In the genomic region with DNA sequence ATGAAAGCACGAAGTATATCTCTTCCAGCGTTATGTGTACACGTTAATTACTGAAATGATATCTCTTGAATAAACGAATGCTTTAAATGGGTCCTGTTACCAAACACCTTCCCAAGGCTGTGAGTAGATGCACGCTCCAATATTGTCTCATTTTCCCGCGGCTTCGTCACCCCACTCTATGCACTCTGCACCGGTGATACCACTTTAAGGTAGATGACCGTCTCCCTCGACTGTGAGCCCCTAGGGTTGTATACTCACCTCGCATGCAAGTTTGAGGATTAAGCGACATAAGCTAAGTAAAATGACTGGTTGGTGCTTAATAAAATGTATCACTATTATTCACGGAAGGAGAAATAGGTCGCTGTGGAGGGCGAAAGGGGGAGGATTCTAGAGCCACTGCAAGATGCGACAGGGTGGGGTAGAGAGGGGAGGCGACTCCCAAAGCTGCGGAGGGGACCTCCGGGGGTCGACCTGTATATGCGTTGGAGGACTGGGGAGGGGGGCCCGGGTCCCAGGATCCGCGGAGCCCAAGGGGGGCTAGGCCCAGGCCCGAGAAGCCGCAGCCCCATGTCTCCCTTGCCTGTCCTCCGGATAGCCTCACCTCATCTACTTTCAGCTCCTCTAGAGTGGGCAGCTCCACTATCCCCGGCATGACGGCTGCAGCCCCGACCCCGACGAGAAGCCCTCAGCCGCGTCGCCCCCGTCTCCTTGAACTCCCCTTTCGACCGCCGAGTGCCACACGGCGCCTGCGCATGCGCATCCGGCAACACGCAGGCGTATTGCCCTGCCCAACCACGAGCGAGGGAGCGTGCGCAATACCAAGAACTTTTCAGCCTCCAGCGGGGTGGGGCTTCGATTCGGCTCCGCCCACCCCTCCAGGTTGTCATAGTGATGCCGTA, we compare ENCODE assay signal across 8 cellular contexts. TPM values are rescaled to one million over a fixed set of nuclear protein-coding genes. Genes with fewer than 3 reads are reported as not detected.
DNase-seq lines count a peak whose midpoint lies in the region; ATAC-seq and TF ChIP-seq lines count a peak whose summit lies in the region.

Gene MORN5 (plus strand): TSS at position 883 of the 899 bp plus-strand sequence. CDS start 65 bp downstream, outside the sequence.
Gene NDUFA8 (minus strand): TSS at position 754 of the 899 bp plus-strand sequence. CDS start 102 bp downstream, at position 652.

- peak within 1 kb of the TSS; percentile 95 for H3K4me3 ChIP-seq in fibroblast of mammary gland (ENCODE audit: control insufficient read depth, low read depth, low read length)
- peak within 1 kb of the TSS; percentile 74 for H3K4me3 ChIP-seq in naive thymus-derived CD4-positive, alpha-beta T cell (ENCODE audit: low read length)

- peak; percentile 98 for ATAC-seq in activated T-helper 17 cell treated with anti-CD3 and anti-CD28 coated beads, Interleukin-2, amount 50 U/mL, for 72 hours (replicated peaks)
- ATAC-seq in naive thymus-derived CD4-positive, alpha-beta T cell = peak; percentile 98
- peak; percentile 98 for ATAC-seq in stimulated activated memory B cell treated with anti-CD40 and anti-IgM and Interleukin-4, amounts not matched to agents 10 μg/mL and 1 μg/mL and 100 μg/mL, for 72 hours

- peak within 1 kb of the TSS; percentile 88 for H3K27ac ChIP-seq in naive thymus-derived CD4-positive, alpha-beta T cell (ENCODE audit: low read depth, low read length)

- peaks cover 22% of the 10 kb centered on the region for H3K4me1 Mint-ChIP-seq in activated T-helper 17 cell treated with anti-CD3 and anti-CD28 coated beads, Interleukin-2, amount 50 U/mL, for 72 hours
- peaks cover 23 to 51% (median 47%) of the 10 kb centered on the region in 7 donors for H3K4me1 Mint-ChIP-seq in naive thymus-derived CD4-positive, alpha-beta T cell
- H3K4me1 Mint-ChIP-seq in stimulated activated memory B cell treated with anti-CD40 and anti-IgM and Interleukin-4, amounts not matched to agents 10 μg/mL and 1 μg/mL and 100 μg/mL, for 72 hours = peaks cover 33% of the 10 kb centered on the region

- peaks cover 7% of the 10 kb centered on the region in 2 donors for H3K4me1 ChIP-seq in naive thymus-derived CD4-positive, alpha-beta T cell (ENCODE audit: control insufficient read depth in 2 of 2, insufficient read depth in 2 of 2, low read length in 2 of 2)

- TF ChIP-seq CTCF in fibroblast of mammary gland (conservative IDR thresholded peaks at IDR 0.05; ENCODE audit: control insufficient read depth, insufficient read depth, low read depth, low read length) = no peak

- H3K27ac Mint-ChIP-seq in activated T-helper 17 cell treated with anti-CD3 and anti-CD28 coated beads, Interleukin-2, amount 50 U/mL, for 72 hours = peak within 1 kb of the TSS; percentile 92
- peak within 1 kb of the TSS; percentile 90 to 99 (median 96) for H3K27ac Mint-ChIP-seq in naive thymus-derived CD4-positive, alpha-beta T cell
- peak within 1 kb of the TSS; percentile 92 for H3K27ac Mint-ChIP-seq in stimulated activated memory B cell treated with anti-CD40 and anti-IgM and Interleukin-4, amounts not matched to agents 10 μg/mL and 1 μg/mL and 100 μg/mL, for 72 hours

- peaks cover 12% of the 10 kb centered on the region for H3K27me3 Mint-ChIP-seq in activated T-helper 17 cell treated with anti-CD3 and anti-CD28 coated beads, Interleukin-2, amount 50 U/mL, for 72 hours
- H3K27me3 Mint-ChIP-seq in naive thymus-derived CD4-positive, alpha-beta T cell = peaks cover 8 to 25% (median 20%) of the 10 kb centered on the region in 5 donors
- peaks cover 30% of the 10 kb centered on the region for H3K27me3 Mint-ChIP-seq in stimulated activated memory B cell treated with anti-CD40 and anti-IgM and Interleukin-4, amounts not matched to agents 10 μg/mL and 1 μg/mL and 100 μg/mL, for 72 hours

- peaks cover 0 to 5% (median 0%) of the 10 kb centered on the region in 3 experiments for H3K36me3 ChIP-seq in naive thymus-derived CD4-positive, alpha-beta T cell (ENCODE audit: control insufficient read depth in 2 of 3, insufficient read depth in 3 of 3, low read length in 3 of 3)

- no peaks in the 10 kb centered on the region for H3K9me3 Mint-ChIP-seq in activated T-helper 17 cell treated with anti-CD3 and anti-CD28 coated beads, Interleukin-2, amount 50 U/mL, for 72 hours
- H3K9me3 Mint-ChIP-seq in naive thymus-derived CD4-positive, alpha-beta T cell = peaks cover 0 to 17% (median 6%) of the 10 kb centered on the region in 11 donors
- peaks cover 5% of the 10 kb centered on the region for H3K9me3 Mint-ChIP-seq in stimulated activated memory B cell treated with anti-CD40 and anti-IgM and Interleukin-4, amounts not matched to agents 10 μg/mL and 1 μg/mL and 100 μg/mL, for 72 hours

- intact Hi-C loops in naive thymus-derived CD4-positive, alpha-beta T cell (cut with micrococcal nuclease) = loop anchor here (1.0 to 5.0 kb wide), 7 partner anchors 56 to 748 kb away; partner anchors contain the start of genes TTLL11 (in 2 of the 2), MRRF (in 1 of the 2), PDCL (in 1 of the 2) and RBM18 (in 1 of the 2)

- POLR2A ChIA-PET in naive thymus-derived CD4-positive, alpha-beta T cell (lab: Charles Lee) = interaction anchor here (0.7 to 1.4 kb wide), 3 partner anchors 11 to 105 kb away, joined by 3 to 5 read pairs (median 3); partner anchors contain the start of genes MRRF and RBM18

- H3K9me3 ChIP-seq in naive thymus-derived CD4-positive, alpha-beta T cell (ENCODE audit: control insufficient read depth in 2 of 3, low read length in 3 of 3) = no peaks in the 10 kb centered on the region

- peaks cover 10% of the 10 kb centered on the region for H3K36me3 Mint-ChIP-seq in activated T-helper 17 cell treated with anti-CD3 and anti-CD28 coated beads, Interleukin-2, amount 50 U/mL, for 72 hours (ENCODE audit: low read depth)
- peaks cover 0 to 9% (median 5%) of the 10 kb centered on the region in 5 donors for H3K36me3 Mint-ChIP-seq in naive thymus-derived CD4-positive, alpha-beta T cell
- H3K36me3 Mint-ChIP-seq in stimulated activated memory B cell treated with anti-CD40 and anti-IgM and Interleukin-4, amounts not matched to agents 10 μg/mL and 1 μg/mL and 100 μg/mL, for 72 hours = no peaks in the 10 kb centered on the region

- peak within 1 kb of the TSS; percentile 84 for H3K4me3 Mint-ChIP-seq in activated T-helper 17 cell treated with anti-CD3 and anti-CD28 coated beads, Interleukin-2, amount 50 U/mL, for 72 hours
- H3K4me3 Mint-ChIP-seq in naive thymus-derived CD4-positive, alpha-beta T cell = peak within 1 kb of the TSS; percentile 94 to 100 (median 99)
- H3K4me3 Mint-ChIP-seq in stimulated activated memory B cell treated with anti-CD40 and anti-IgM and Interleukin-4, amounts not matched to agents 10 μg/mL and 1 μg/mL and 100 μg/mL, for 72 hours = peak within 1 kb of the TSS; percentile 94

- CTCF ChIA-PET in naive thymus-derived CD4-positive, alpha-beta T cell (lab: Charles Lee) = interaction anchor here (1.3 to 2.8 kb wide), 2 partner anchors 14 to 60 kb away, joined by 5 to 7 read pairs; no protein-coding TSS in a partner anchor

- H3K27me3 ChIP-seq in naive thymus-derived CD4-positive, alpha-beta T cell (ENCODE audit: control insufficient read depth in 2 of 2, insufficient read depth in 2 of 2, low read length in 2 of 2) = no peaks in the 10 kb centered on the region

- DNase-seq in EL (peak; percentile 94), GOT3 (lab: John Stamatoyannopoulos, UW) (peak; percentile 85), LHCN-M2 (ENCODE audit: low read depth) (peak; percentile 95), RPMI7951 (ENCODE audit: low read depth) (peak; percentile 91), fibroblast of mammary gland (ENCODE audit: low read depth) (peak; percentile 94)
- DNase-seq in naive thymus-derived CD4-positive, alpha-beta T cell = peak; percentile 94 to 97 (median 96)

RNA-seq across cellular contexts. Expression of gene MORN5, which starts in this region (rescaled TPM):
- total RNA-seq in LHCN-M2 (2014; rRNA removed) = not detected in 2 replicates
- not detected for polyA plus RNA-seq in LHCN-M2 (2012)
- total RNA-seq in RPMI7951 (2014; rRNA removed; shearing (Covaris generic)) = not detected in 2 replicates
- total RNA-seq in activated T-helper 17 cell treated with anti-CD3 and anti-CD28 coated beads, Interleukin-2, amount 50 U/mL, for 72 hours = not detected
- not detected for total RNA-seq in naive thymus-derived CD4-positive, alpha-beta T cell
- polyA plus RNA-seq in naive thymus-derived CD4-positive, alpha-beta T cell = not detected

RNA-seq across cellular contexts. Expression of gene NDUFA8, which starts in this region (rescaled TPM):
- total RNA-seq in LHCN-M2 (2014; rRNA removed) = 40.8 and 47.9 TPM in 2 replicates
- 115 TPM for polyA plus RNA-seq in LHCN-M2 (2012)
- 30.6 and 40.1 TPM in 2 replicates for total RNA-seq in RPMI7951 (2014; rRNA removed; shearing (Covaris generic))
- total RNA-seq in activated T-helper 17 cell treated with anti-CD3 and anti-CD28 coated beads, Interleukin-2, amount 50 U/mL, for 72 hours = 10 to 100 TPM; 36.8 to 59.0 TPM
- total RNA-seq in naive thymus-derived CD4-positive, alpha-beta T cell = 10 to 100 TPM in 4 of 5 experiments, 1 to 10 TPM in 1; 6.7 to 35.0 (median 15.6) TPM
- 10 to 100 TPM; 82.1 to 93.6 TPM for polyA plus RNA-seq in naive thymus-derived CD4-positive, alpha-beta T cell

Comparison
In these comparisons a context has a peak if more than half of its experiments do, and no peak if none do; other contexts are left out.
1. Peak in every context shown above with its lines: DNase-seq, ATAC-seq, H3K4me3 ChIP-seq and H3K27ac ChIP-seq.